In the genomic region with DNA sequence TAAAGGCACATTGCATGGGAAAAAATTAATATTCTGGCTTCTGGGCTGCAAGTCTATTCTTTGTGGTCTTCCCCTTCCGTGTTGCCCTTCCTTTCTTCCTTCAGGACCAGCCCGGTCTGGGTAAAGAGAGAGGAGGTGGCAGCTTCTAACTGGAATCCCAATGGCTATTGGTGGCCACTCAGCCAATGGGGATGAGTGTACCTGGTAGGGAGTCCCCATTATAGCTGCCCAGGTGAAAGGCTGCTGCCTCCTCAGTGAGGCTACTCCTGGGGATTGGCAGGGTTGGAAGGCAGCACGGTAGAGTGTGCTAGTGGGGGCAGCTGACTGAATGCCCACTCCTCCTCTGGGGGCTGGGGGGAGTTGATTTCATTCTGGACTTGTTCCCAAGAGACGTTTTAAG, we compare ENCODE assay signal across 25 cellular contexts.
A peak's percentile ranks its signal among the peaks of the same experiment; 100 is the strongest.
DNase-seq lines count a peak whose midpoint lies in the region; ATAC-seq and TF ChIP-seq lines count a peak whose summit lies in the region.
"Had no signal": no experiment of that assay in that cellular context is flagged by ENCODE, and none has a peak within 500 bp of the region (broad histone marks: within the 10 kb centered on the region; RNA-seq: fewer than 3 reads in every experiment).

No MANE protein-coding gene starts in this region.

- no peak overlapping the region for H2AFZ ChIP-seq in osteoblast (ENCODE audit: low read length)

- peaks cover 3% of the 10 kb centered on the region for H3K36me3 ChIP-seq in osteoblast (ENCODE audit: insufficient read depth, low read length)
- H3K36me3 ChIP-seq: HAP-1, uterus had no signal

- DNase-seq in NCI-H1092 treated with DMSO at 0.1 percent for 48 hours (lab: John Stamatoyannopoulos, UW): peak; percentile 36
- DNase-seq in NCI-H1092 (lab: John Stamatoyannopoulos, UW): no peak
- DNase-seq in NCI-H2029 treated with DMSO at 0.1 percent for 48 hours (lab: John Stamatoyannopoulos, UW): peak; percentile 83
- DNase-seq in osteoblast (ENCODE audit: insufficient read length, low spot score, missing footprints): peak; percentile 68
- DNase-seq in ecto neural progenitor cell (ENCODE audit: low spot score): no peak
- DNase-seq in glomerular visceral epithelial cell (ENCODE audit: extremely low spot score): no peak
- DNase-seq: activated CD4-positive, CD25-positive, alpha-beta regulatory T cell treated with anti-CD3 and anti-CD28 coated beads, Interleukin-2, amount 50 U/mL, for 72 hours; activated naive CD4-positive, alpha-beta T cell treated with anti-CD3 and anti-CD28 coated beads, Interleukin-2, amount 10 ng/mL, durations not matched to agents 7 days and 5 days; activated T-cell treated with anti-CD3 and anti-CD28 coated beads, Interleukin-2, amount 50 U/mL, for 48 hours; BE2C; Calu3; central memory CD4-positive, alpha-beta T cell; erythroblast; left colon; mesendoderm; naive thymus-derived CD4-positive, alpha-beta T cell; NCI-H226; pancreas; right cardiac atrium; RPMI8226; uterus had no signal

- peak overlapping the region; percentile 7 for H3K27ac ChIP-seq in angular gyrus (ENCODE audit: low read depth, low read length)
- no peak overlapping the region for H3K27ac ChIP-seq in osteoblast (ENCODE audit: low read depth, low read length)
- H3K27ac ChIP-seq: KMS-11, pancreas, uterus had no signal

- no peak for ATAC-seq in GM21619 (IDR thresholded peaks at IDR 0.05; ENCODE audit: unreplicated experiment)
- ATAC-seq: left colon; naive thymus-derived CD4-positive, alpha-beta T cell; right cardiac atrium had no signal

- no peak overlapping the region for H3K4me3 ChIP-seq in osteoblast (ENCODE audit: insufficient read depth, low read length)
- H3K4me3 ChIP-seq: HAP-1, pancreas, uterus had no signal

- H3K27me3 ChIP-seq in osteoblast (ENCODE audit: insufficient read depth, low read length): no peaks in the 10 kb centered on the region
- H3K27me3 ChIP-seq: BE2C, pancreas, uterus had no signal

- H4K20me1 ChIP-seq in osteoblast (ENCODE audit: insufficient read depth, low read length): no peaks in the 10 kb centered on the region

- H3K4me2 ChIP-seq in osteoblast (ENCODE audit: insufficient read depth, low read length): no peak overlapping the region
- H3K4me2 ChIP-seq: KMS-11 had no signal

- H3K9me3 ChIP-seq in osteoblast (ENCODE audit: low read depth, low read length): no peaks in the 10 kb centered on the region
- H3K9me3 ChIP-seq: BE2C, HAP-1, pancreas, uterus had no signal

- TF ChIP-seq CTCF in osteoblast (IDR thresholded peaks at IDR 0.05; ENCODE audit: extremely low read depth, low read depth, low read length): no peak

- H3K79me2 ChIP-seq in osteoblast (ENCODE audit: insufficient read depth, low read length): no peaks in the 10 kb centered on the region

- H3K4me1 ChIP-seq in osteoblast (ENCODE audit: insufficient read depth, low read length): peaks cover 4% of the 10 kb centered on the region
- H3K4me1 ChIP-seq: BE2C, HAP-1, pancreas, uterus had no signal

Comparison
In these comparisons a context has a peak if more than half of its experiments do, and no peak if none do; other contexts are left out.
1. DNase-seq: peak in NCI-H1092 treated with DMSO at 0.1 percent for 48 hours (single experiment), NCI-H2029 treated with DMSO at 0.1 percent for 48 hours (single experiment) and osteoblast (single experiment); none in NCI-H1092 (single experiment), ecto neural progenitor cell (single experiment) and glomerular visceral epithelial cell (single experiment).